ENCODE assay signal across 28 cellular contexts in genomic region chr2:76679025-76679396, GRCh38.
"Had no signal": no experiment of that assay in that cellular context is flagged by ENCODE, and none has a peak within 500 bp of the region (broad histone marks: within the 10 kb centered on the region; RNA-seq: fewer than 3 reads in every experiment).

No MANE protein-coding gene starts in this region.

- H3K27me3 Mint-ChIP-seq: activated T-cell treated with anti-CD3 and anti-CD28 coated beads, Interleukin-2, amount 50 U/mL, for 24 hours; activated T-helper 17 cell treated with anti-CD3 and anti-CD28 coated beads, Interleukin-2, amount 50 U/mL, for 72 hours; central memory CD8-positive, alpha-beta T cell; effector memory CD8-positive, alpha-beta T cell; T-cell had no signal

- H3K4me3 ChIP-seq: ascending aorta, dorsolateral prefrontal cortex, heart right ventricle, left ventricle myocardium inferior, ovary, prostate gland, right atrium auricular region, spleen had no signal

- H3K4me1 Mint-ChIP-seq: activated T-helper 17 cell treated with anti-CD3 and anti-CD28 coated beads, Interleukin-2, amount 50 U/mL, for 72 hours; central memory CD8-positive, alpha-beta T cell; immature natural killer cell; natural killer cell; T-cell had no signal

- ATAC-seq: activated naive CD4-positive, alpha-beta T cell treated with anti-CD3 and anti-CD28 coated beads, Interleukin-2, amount 50 U/mL, for 72 hours; activated T-helper 17 cell treated with anti-CD3 and anti-CD28 coated beads, Interleukin-2, amount 50 U/mL, for 72 hours; effector memory CD8-positive, alpha-beta T cell; heart right ventricle; natural killer cell; stimulated activated naive CD8-positive, alpha-beta T cell treated with anti-CD3 and anti-CD28 coated beads, Interleukin-15, Interleukin-2, amounts not matched to agents 100 U/mL and 50 U/mL, for 24 hours; T-cell had no signal

- H3K36me3 Mint-ChIP-seq: activated naive CD4-positive, alpha-beta T cell treated with anti-CD3 and anti-CD28 coated beads, Interleukin-2, amount 50 U/mL, for 72 hours; immature natural killer cell; mesothelial cell of epicardium; natural killer cell; T-cell had no signal

- H3K27ac ChIP-seq: ascending aorta, brain microvascular endothelial cell, epithelial cell of prostate, heart right ventricle, left ventricle myocardium inferior, neutrophil, ovary, prostate gland, right atrium auricular region, spleen, WERI-Rb-1 had no signal

- DNase-seq: activated CD4-positive, alpha-beta T cell treated with anti-CD3 and anti-CD28 coated beads for 1 hour; activated CD8-positive, alpha-beta memory T cell treated with anti-CD3 and anti-CD28 coated beads for 24 hours; activated CD8-positive, alpha-beta memory T cell treated with anti-CD3 and anti-CD28 coated beads, Interleukin-2, amount 50 U/mL, for 4 hours; activated T-cell treated with anti-CD3 and anti-CD28 coated beads, Interleukin-2, amount 50 U/mL, for 24 hours; brain microvascular endothelial cell; dorsolateral prefrontal cortex; effector memory CD8-positive, alpha-beta T cell; heart right ventricle; immature natural killer cell; left ventricle myocardium inferior; mammary epithelial cell; natural killer cell; ovary; spleen; stimulated activated CD4-positive, alpha-beta T cell treated with anti-CD3 and anti-CD28 coated beads, Interleukin-4, amount 100 ng/mL, for 24 hours; stimulated activated naive CD8-positive, alpha-beta T cell treated with anti-CD3 and anti-CD28 coated beads, Interleukin-15, Interleukin-2, amounts not matched to agents 100 U/mL and 50 U/mL, for 24 hours; T-cell; WERI-Rb-1 had no signal

- H3K27ac Mint-ChIP-seq: activated naive CD4-positive, alpha-beta T cell treated with anti-CD3 and anti-CD28 coated beads, Interleukin-2, amount 50 U/mL, for 72 hours; activated T-cell treated with anti-CD3 and anti-CD28 coated beads, Interleukin-2, amount 50 U/mL, for 24 hours; activated T-helper 17 cell treated with anti-CD3 and anti-CD28 coated beads, Interleukin-2, amount 50 U/mL, for 72 hours; effector memory CD8-positive, alpha-beta T cell; immature natural killer cell; mesothelial cell of epicardium; natural killer cell; T-cell; T-helper 2 cell treated with Interferon-gamma antibody and Interleukin-4, amounts not matched to agents 5 μg/mL and 100 μg/mL, for 36 hours had no signal

- H3K27me3 ChIP-seq: ascending aorta, brain microvascular endothelial cell, dorsolateral prefrontal cortex, heart right ventricle, neutrophil, ovary, right atrium auricular region, spleen had no signal

- H3K4me3 Mint-ChIP-seq: activated T-cell treated with anti-CD3 and anti-CD28 coated beads, Interleukin-2, amount 50 U/mL, for 24 hours; activated T-helper 17 cell treated with anti-CD3 and anti-CD28 coated beads, Interleukin-2, amount 50 U/mL, for 72 hours; central memory CD8-positive, alpha-beta T cell; effector memory CD8-positive, alpha-beta T cell; immature natural killer cell; mesothelial cell of epicardium; natural killer cell; T-cell; T-helper 2 cell treated with Interferon-gamma antibody and Interleukin-4, amounts not matched to agents 5 μg/mL and 100 μg/mL, for 36 hours had no signal

- H3K9me3 ChIP-seq: ascending aorta, heart right ventricle, left ventricle myocardium inferior, neutrophil, ovary, prostate gland, right atrium auricular region had no signal

- H3K4me1 ChIP-seq: ascending aorta, heart right ventricle, left ventricle myocardium inferior, prostate gland, right atrium auricular region, spleen had no signal

- H3K36me3 ChIP-seq: ascending aorta, brain microvascular endothelial cell, heart right ventricle, left ventricle myocardium inferior, neutrophil, ovary, prostate gland, right atrium auricular region, spleen, WERI-Rb-1 had no signal
